21 cellular contexts compared by ENCODE assay signal in genomic region chr16:4341250-4341649, GRCh38. TPM values are rescaled to one million over a fixed set of nuclear protein-coding genes. Genes with fewer than 3 reads are reported as not detected.
"Had no signal": no experiment of that assay in that cellular context is flagged by ENCODE, and none has a peak within 500 bp of the region (broad histone marks: within the 10 kb centered on the region; RNA-seq: fewer than 3 reads in every experiment).

No MANE protein-coding gene starts in this region.

- H3K4me3 Mint-ChIP-seq: endodermal cell, immature natural killer cell, natural killer cell had no signal

- H3K4me3 ChIP-seq: coronary artery, mucosa of descending colon, ovary, right atrium auricular region, suprapubic skin, thyroid gland had no signal

- H3K9me3 ChIP-seq: mucosa of descending colon, ovary, right atrium auricular region, suprapubic skin, thyroid gland had no signal

- ATAC-seq: foreskin keratinocyte; left colon; left ventricle myocardium superior; mucosa of descending colon; natural killer cell; stimulated activated naive CD8-positive, alpha-beta T cell treated with anti-CD3 and anti-CD28 coated beads, Interleukin-15, Interleukin-2, amounts not matched to agents 100 U/mL and 50 U/mL, for 24 hours had no signal

- H3K27ac ChIP-seq: coronary artery, foreskin keratinocyte, ovary, right atrium auricular region, suprapubic skin, thyroid gland had no signal

- H3K36me3 Mint-ChIP-seq: immature natural killer cell, natural killer cell had no signal

- H3K36me3 ChIP-seq: ovary had no signal

- DNase-seq: effector CD4-positive, alpha-beta T cell; endodermal cell; erythroblast; foreskin keratinocyte; immature natural killer cell; kidney; left colon; left ventricle myocardium superior; mammary epithelial cell; mucosa of descending colon; natural killer cell; ovary; small intestine; stimulated activated CD4-positive, alpha-beta T cell treated with anti-CD3 and anti-CD28 coated beads, Interleukin-12 subunit alpha, Interleukin-12 subunit beta, amount 100 ng/mL, for 4 hours; stimulated activated naive CD8-positive, alpha-beta T cell treated with anti-CD3 and anti-CD28 coated beads, Interleukin-15, Interleukin-2, amounts not matched to agents 100 U/mL and 50 U/mL, for 24 hours; thyroid gland had no signal

- H3K27ac Mint-ChIP-seq: endodermal cell, immature natural killer cell, natural killer cell had no signal

- FAIRE-seq: endothelial cell of umbilical vein, kidney, small intestine had no signal

- H3K4me1 ChIP-seq: foreskin keratinocyte had no signal

- H3K27me3 ChIP-seq: foreskin keratinocyte, ovary, right atrium auricular region, suprapubic skin, thyroid gland had no signal

- H3K9me3 Mint-ChIP-seq: immature natural killer cell, natural killer cell, neural crest cell had no signal

- H3K4me1 Mint-ChIP-seq: endodermal cell had no signal

RNA-seq across cellular contexts. Expression of gene GLIS2, which starts 25.4 kb away (rescaled TPM):
- polyA plus RNA-seq: immature natural killer cell had no signal
